26 cellular contexts compared by ENCODE assay signal in the genomic region with DNA sequence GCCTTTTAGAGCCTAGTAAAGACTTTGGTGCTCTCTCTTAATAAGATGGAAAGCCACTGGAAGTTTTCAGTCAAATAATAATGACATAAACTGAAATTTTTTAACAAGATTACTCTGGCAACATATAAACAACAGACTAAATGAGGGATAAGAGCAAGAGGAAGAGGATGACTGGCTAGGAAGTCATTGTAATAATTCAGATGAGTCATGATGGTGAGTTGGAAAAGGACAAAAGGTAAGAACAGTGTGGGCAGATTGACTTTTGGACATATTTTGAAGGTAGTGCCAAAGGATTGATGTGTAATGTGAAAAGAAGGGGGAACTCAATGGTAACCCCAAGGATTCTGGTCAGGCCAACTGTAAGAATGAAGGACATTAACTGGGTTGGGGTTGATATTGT.
A peak's percentile ranks its signal among the peaks of the same experiment; 100 is the strongest.
DNase-seq lines count a peak whose midpoint lies in the region; ATAC-seq, FAIRE-seq and TF ChIP-seq lines count a peak whose summit lies in the region.
"Had no signal": no experiment of that assay in that cellular context is flagged by ENCODE, and none has a peak within 500 bp of the region (broad histone marks: within the 10 kb centered on the region; RNA-seq: fewer than 3 reads in every experiment).

No MANE protein-coding gene starts in this region.

- no peak overlapping the region for H3K27ac ChIP-seq in RWPE2 (ENCODE audit: poor library complexity, severe bottlenecking)
- peak overlapping the region; percentile 15 for H3K27ac ChIP-seq in epithelial cell of prostate
- H3K27ac ChIP-seq in mesenchymal stem cell (ENCODE audit: low read length, poor library complexity, severe bottlenecking), result no peak overlapping the region
- no peak overlapping the region for H3K27ac ChIP-seq in RWPE1
- H3K27ac ChIP-seq: A549, ascending aorta, neutrophil, prostate gland, testis, uterus had no signal

- H3K9ac ChIP-seq in mesenchymal stem cell (ENCODE audit: low read length), result no peak overlapping the region

- H3K18ac ChIP-seq in mesenchymal stem cell (ENCODE audit: low read depth in 1 of 2, low read length in 2 of 2), result no peak overlapping the region

- no peaks in the 10 kb centered on the region for H3K36me3 ChIP-seq in RWPE2 (ENCODE audit: low read depth)
- no peaks in the 10 kb centered on the region for H3K36me3 ChIP-seq in mesenchymal stem cell (ENCODE audit: control insufficient read depth in 1 of 2, insufficient read depth in 2 of 2, low read depth in 1 of 2, low read length in 2 of 2)
- no peaks in the 10 kb centered on the region for H3K36me3 ChIP-seq in HAP-1 (replicated peaks)
- H3K36me3 ChIP-seq: ascending aorta, BE2C, neutrophil, prostate gland, uterus had no signal

- no peak for FAIRE-seq in frontal cortex (lab: Jason Lieb, UNC)
- FAIRE-seq: A549 had no signal

- H3K4me3 ChIP-seq in RWPE2 (ENCODE audit: severe bottlenecking) (no peak overlapping the region), mesenchymal stem cell (ENCODE audit: insufficient read depth in 1 of 2, low read depth in 1 of 2, low read length in 2 of 2) (no peak overlapping the region), HAP-1 (no peak overlapping the region)
- H3K4me3 ChIP-seq: A549, ascending aorta, prostate gland, testis, uterus had no signal

- POLR2A ChIA-PET in RWPE1 (lab: Yijun Ruan, JAX; ENCODE audit: low non-redundant PET), result no interaction called here

- H3K79me1 ChIP-seq in mesenchymal stem cell (replicated peaks; ENCODE audit: low read length, poor library complexity, severe bottlenecking), result no peaks in the 10 kb centered on the region

- no peak overlapping the region for H2BK5ac ChIP-seq in mesenchymal stem cell (ENCODE audit: low read depth, low read length, poor library complexity, severe bottlenecking)

- CTCF ChIA-PET in RWPE1 (lab: Yijun Ruan, JAX), result no interaction called here

- H3K4me1 ChIP-seq in RWPE2 (ENCODE audit: insufficient read depth, poor library complexity, severe bottlenecking) (no peaks in the 10 kb centered on the region), mesenchymal stem cell (ENCODE audit: control insufficient read depth, insufficient read depth, low read depth, low read length) (no peaks in the 10 kb centered on the region), HAP-1 (no peaks in the 10 kb centered on the region)
- H3K4me1 ChIP-seq: A549, ascending aorta, BE2C, prostate gland, testis, uterus had no signal

- H4K8ac ChIP-seq in mesenchymal stem cell (ENCODE audit: low read length), result no peak overlapping the region

- H3K4ac ChIP-seq in mesenchymal stem cell (ENCODE audit: low read depth in 1 of 2, low read length in 2 of 2), result no peak overlapping the region

- in situ Hi-C loops in HAP-1 (cut with MboI; ENCODE audit: low sequenced_read_pairs), result no loop called here

- H3K9me3 ChIP-seq in RWPE2 (ENCODE audit: severe bottlenecking) (no peaks in the 10 kb centered on the region), mesenchymal stem cell (ENCODE audit: control insufficient read depth, low read length) (no peaks in the 10 kb centered on the region), HAP-1 (no peaks in the 10 kb centered on the region)
- H3K9me3 ChIP-seq: A549, ascending aorta, BE2C, neutrophil, prostate gland, testis, uterus had no signal

- H3K23ac ChIP-seq in mesenchymal stem cell (ENCODE audit: low read length in 2 of 2), result no peak overlapping the region

- H4K91ac ChIP-seq in mesenchymal stem cell (ENCODE audit: low read length), result no peak overlapping the region

- no peak overlapping the region for H2BK12ac ChIP-seq in mesenchymal stem cell (ENCODE audit: low read length in 2 of 2)

- peak; percentile 78 for ATAC-seq in RWPE2 (ENCODE audit: low read depth)
- ATAC-seq: A549; activated CD4-positive, alpha-beta T cell treated with anti-CD3 and anti-CD28 coated beads for 36 hours; left lobe of liver; stimulated activated naive CD8-positive, alpha-beta T cell treated with anti-CD3 and anti-CD28 coated beads, Interleukin-15, Interleukin-2, amounts not matched to agents 100 U/mL and 50 U/mL, for 24 hours had no signal

- DNase-seq in Daoy (ENCODE audit: low read depth), result peak; percentile 22
- DNase-seq in RWPE2 (ENCODE audit: low spot score), result no peak
- DNase-seq in epithelial cell of prostate (ENCODE audit: low read depth, low spot score), result peak; percentile 26
- DNase-seq in mesenchymal stem cell, result peak; percentile 5
- DNase-seq in NCI-H226, result no peak
- no peak for DNase-seq in HAP-1 (ENCODE audit: low spot score in 2 of 2)
- DNase-seq in frontal cortex (ENCODE audit: low spot score in 2 of 2), result no peak
- no peak for DNase-seq in RWPE1 (ENCODE audit: low spot score)
- DNase-seq: activated CD4-positive, alpha-beta T cell treated with anti-CD3 and anti-CD28 coated beads for 36 hours; activated T-cell treated with anti-CD3 and anti-CD28 coated beads for 4 hours; BE2C; CD8-positive, alpha-beta memory T cell; DMS 273 treated with DMSO at 0.1 percent for 48 hours; mesendoderm; NCI-H1105; NCI-H1930; NCI-H774; stimulated activated naive CD8-positive, alpha-beta T cell treated with anti-CD3 and anti-CD28 coated beads, Interleukin-15, Interleukin-2, amounts not matched to agents 100 U/mL and 50 U/mL, for 24 hours; T-helper 2 cell; testis; uterus had no signal

- no peak overlapping the region for H2BK120ac ChIP-seq in mesenchymal stem cell (ENCODE audit: low read depth, low read length)

- no peak overlapping the region for H3K4me2 ChIP-seq in mesenchymal stem cell (ENCODE audit: low read length, poor library complexity, severe bottlenecking)
- H3K4me2 ChIP-seq: A549 had no signal

- H2BK15ac ChIP-seq in mesenchymal stem cell (ENCODE audit: low read depth, poor library complexity, severe bottlenecking), result no peak overlapping the region

- H2AFZ ChIP-seq in mesenchymal stem cell (ENCODE audit: low read depth, low read length), result no peak overlapping the region

- H3K27me3 ChIP-seq in RWPE2 (ENCODE audit: insufficient read depth, poor library complexity, severe bottlenecking), result no peaks in the 10 kb centered on the region
- H3K27me3 ChIP-seq in mesenchymal stem cell (ENCODE audit: control insufficient read depth in 1 of 2, insufficient read depth in 1 of 2, low read length in 2 of 2), result no peaks in the 10 kb centered on the region
- no peaks in the 10 kb centered on the region for H3K27me3 ChIP-seq in HAP-1 (ENCODE audit: low read depth)
- H3K27me3 ChIP-seq: ascending aorta, BE2C, neutrophil, testis, uterus had no signal

- no peak overlapping the region for H3K14ac ChIP-seq in mesenchymal stem cell (ENCODE audit: low read length in 2 of 2)

- no peak overlapping the region for H2AK5ac ChIP-seq in mesenchymal stem cell (ENCODE audit: low read length, severe bottlenecking)

- TF ChIP-seq CTCF in RWPE2 (IDR thresholded peaks at IDR 0.05; ENCODE audit: poor library complexity, severe bottlenecking), result no peak
- TF ChIP-seq CTCF in RWPE1 (conservative IDR thresholded peaks at IDR 0.05; ENCODE audit: low read depth), result no peak

Comparison
In these comparisons a context has a peak if more than half of its experiments do, and no peak if none do; other contexts are left out.
1. DNase-seq: peak in Daoy (single experiment), epithelial cell of prostate (single experiment) and mesenchymal stem cell (single experiment); none in RWPE2 (single experiment), NCI-H226 (single experiment), HAP-1 (0 of 2), frontal cortex (0 of 2) and RWPE1 (single experiment).